ENCODE assay signal across 9 cellular contexts in genomic region chrX:93874554-93874953, GRCh38.
DNase-seq lines count a peak whose midpoint lies in the region; ATAC-seq, FAIRE-seq and TF ChIP-seq lines count a peak whose summit lies in the region.
"Had no signal": no experiment of that assay in that cellular context is flagged by ENCODE, and none has a peak within 500 bp of the region (broad histone marks: within the 10 kb centered on the region; RNA-seq: fewer than 3 reads in every experiment).

No MANE protein-coding gene starts in this region.

- H3K79me2 ChIP-seq in DOHH2 (ENCODE audit: control insufficient read depth, low read length) (no peaks in the 10 kb centered on the region), Karpas-422 (ENCODE audit: low read length) (no peaks in the 10 kb centered on the region), GM12878 (ENCODE audit: control insufficient read depth, insufficient read depth, low read length) (no peaks in the 10 kb centered on the region)

- in situ Hi-C loops in GM12878 (cut with MboI) = loop anchor here (10.0 kb wide), 1 partner anchor 1200 kb away; no protein-coding TSS in a partner anchor
- in situ Hi-C loops in transverse colon (cut with MboI; ENCODE audit: low pct_ligation_motif_present in 1 of 4, low pct_unique_long_range_greater_than_20kb in 1 of 4, low sequenced_read_pairs in 3 of 4) = no loop called here

- H2AFZ ChIP-seq in Karpas-422 (ENCODE audit: low read length) (no peak overlapping the region), GM12878 (ENCODE audit: control insufficient read depth, low read depth, low read length) (no peak overlapping the region)

- H3K27ac ChIP-seq in DOHH2 (ENCODE audit: low read depth, low read length) (no peak overlapping the region), Karpas-422 (ENCODE audit: low read length) (no peak overlapping the region), GM12878 (ENCODE audit: control insufficient read depth, insufficient read depth) (no peak overlapping the region), transverse colon (no peak overlapping the region), heart left ventricle (no peak overlapping the region)

- H3K9me3 ChIP-seq in DOHH2 (ENCODE audit: control insufficient read depth, insufficient read depth, low read length) (no peaks in the 10 kb centered on the region), Karpas-422 (ENCODE audit: low read length) (peaks cover 4% of the 10 kb centered on the region), GM12878 (replicated peaks; ENCODE audit: control insufficient read depth, insufficient read depth, low read length) (no peaks in the 10 kb centered on the region; the same call in 2 of the 3 replicates), transverse colon (no peaks in the 10 kb centered on the region), heart left ventricle (peaks cover 0 to 18% (median 0%) of the 10 kb centered on the region in 12 donors)

- TF ChIP-seq POLR2A in GM12878 (IDR thresholded peaks at IDR 0.05; ENCODE audit: low read depth, low read length) (no peak), transverse colon (IDR thresholded peaks at IDR 0.05) (no peak), heart left ventricle (IDR thresholded peaks at IDR 0.05) (no peak)

- no TSS peak for BruUV-seq in GM12878 (replicated peaks; lab: Mats Ljungman, UMichigan)

- RAD21 ChIA-PET in GM12878 (lab: Charles Lee; ENCODE audit: unreplicated experiment) = no interaction called here

- DNase-seq in Karpas-422 (peak; percentile 73), GM12878 (ENCODE audit: low read depth, low spot score) (no peak), mesothelial cell of epicardium (ENCODE audit: low spot score in 2 of 2, unreplicated experiment in 2 of 2) (no peak), GM19239 (ENCODE audit: insufficient read length, low spot score) (no peak), NCI-H1436 treated with DMSO at 0.1 percent for 48 hours (lab: John Stamatoyannopoulos, UW) (no peak), transverse colon (no peak), heart left ventricle (no peak)
- DNase-seq: cerebellar nuclear complex had no signal

- no peaks in the 10 kb centered on the region for H3F3A ChIP-seq in DOHH2 (ENCODE audit: control insufficient read depth, insufficient read depth)

- intact Hi-C loops in GM12878 (cut with micrococcal nuclease; ENCODE audit: unreplicated experiment) = loop anchor here (2.0 to 10.0 kb wide), 3 partner anchors 182 to 1200 kb away; no protein-coding TSS in a partner anchor
- intact Hi-C loops in transverse colon (cut with DNase I; ENCODE audit: low total_unique reads) = no loop called here
- intact Hi-C loops in heart left ventricle (cut with DNase I) = no loop called here

- no peak for TF ChIP-seq EP300 in GM12878 (IDR thresholded peaks at IDR 0.05; ENCODE audit: borderline replicate concordance in 1 of 2, control insufficient read depth in 1 of 2, low read depth in 2 of 2, low read length in 2 of 2)
- no peak for TF ChIP-seq EP300 in transverse colon (IDR thresholded peaks at IDR 0.05; ENCODE audit: low read depth)

- no peaks in the 10 kb centered on the region for H3K36me3 ChIP-seq in DOHH2 (ENCODE audit: control insufficient read depth, low read length)
- no peaks in the 10 kb centered on the region for H3K36me3 ChIP-seq in Karpas-422 (ENCODE audit: insufficient read depth, low read length)
- no peaks in the 10 kb centered on the region for H3K36me3 ChIP-seq in GM12878 (ENCODE audit: control insufficient read depth in 2 of 2, insufficient read depth in 2 of 2, low read length in 1 of 2)
- no peaks in the 10 kb centered on the region for H3K36me3 ChIP-seq in transverse colon
- H3K36me3 ChIP-seq in heart left ventricle = no peaks in the 10 kb centered on the region

- H3K27me3 Mint-ChIP-seq in mesothelial cell of epicardium (ENCODE audit: low read depth) = peaks cover 18% of the 10 kb centered on the region

- no peak overlapping the region for H3K27ac Mint-ChIP-seq in mesothelial cell of epicardium

- H3K4me1 ChIP-seq in DOHH2 (ENCODE audit: control insufficient read depth, low read length) (no peaks in the 10 kb centered on the region), Karpas-422 (ENCODE audit: low read length) (no peaks in the 10 kb centered on the region), GM12878 (ENCODE audit: control insufficient read depth, insufficient read depth, low read length) (no peaks in the 10 kb centered on the region), transverse colon (no peaks in the 10 kb centered on the region), heart left ventricle (no peaks in the 10 kb centered on the region)

- H3K27me3 ChIP-seq in DOHH2 (ENCODE audit: control insufficient read depth, low read length) = no peaks in the 10 kb centered on the region
- H3K27me3 ChIP-seq in Karpas-422 (ENCODE audit: low read length) = no peaks in the 10 kb centered on the region
- H3K27me3 ChIP-seq in GM12878 (replicated peaks in 1 of 2; ENCODE audit: control insufficient read depth in 2 of 2, insufficient read depth in 2 of 2, low read length in 1 of 2) = no peaks in the 10 kb centered on the region
- H3K27me3 ChIP-seq in transverse colon = no peaks in the 10 kb centered on the region
- H3K27me3 ChIP-seq in heart left ventricle = peaks cover 0 to 9% (median 0%) of the 10 kb centered on the region in 9 donors

- ATAC-seq in GM12878 (peak; percentile 47; the same call in 1 of the 3 replicates), heart left ventricle (no peak)

- no peak overlapping the region for H3K4me2 ChIP-seq in DOHH2 (ENCODE audit: low read length)
- no peak overlapping the region for H3K4me2 ChIP-seq in Karpas-422 (ENCODE audit: low read depth, low read length, poor library complexity, severe bottlenecking)
- no peak overlapping the region for H3K4me2 ChIP-seq in GM12878 (ENCODE audit: control insufficient read depth, insufficient read depth)

- no peaks in the 10 kb centered on the region for H3K4me1 Mint-ChIP-seq in mesothelial cell of epicardium

- peak; percentile 58 for TF ChIP-seq RAD21 in GM12878 (IDR thresholded peaks at IDR 0.05; ENCODE audit: insufficient read depth, low read depth, low read length)

- CTCF ChIA-PET in GM12878 (lab: Yijun Ruan, JAX) = interaction anchor here (0.7 kb wide), 1 partner anchor 25 kb away, joined by 3 read pairs; no protein-coding TSS in a partner anchor

- FAIRE-seq in GM12878 (lab: Jason Lieb, UNC) (no peak), GM19239 (lab: Jason Lieb, UNC) (no peak)

- peak; percentile 53 for TF ChIP-seq CTCF in DOHH2 (IDR thresholded peaks at IDR 0.05; ENCODE audit: low read depth, low read length, poor library complexity, severe bottlenecking)
- peak; percentile 36 to 58 (median 53); a peak in 5 of 6 replicates for TF ChIP-seq CTCF in GM12878 (IDR thresholded peaks at IDR 0.05 in 2 of 3, conservative IDR thresholded peaks at IDR 0.05 in 1 of 3; ENCODE audit: control insufficient read depth in 2 of 3, extremely low read depth in 1 of 3, insufficient read depth in 1 of 3, low read depth in 3 of 3, low read length in 3 of 3)
- peak; percentile 67 for TF ChIP-seq CTCF in mesothelial cell of epicardium (IDR thresholded peaks at IDR 0.05; ENCODE audit: unreplicated experiment)
- TF ChIP-seq CTCF in transverse colon (IDR thresholded peaks at IDR 0.05) = peak in 2 of 5 experiments; percentile 29 to 34
- TF ChIP-seq CTCF in heart left ventricle (IDR thresholded peaks at IDR 0.05) = peak in 6 of 12 donors; percentile 21 to 41 (median 31)

- peaks cover 32% of the 10 kb centered on the region for H3K9me3 Mint-ChIP-seq in mesothelial cell of epicardium

- no peak overlapping the region for H3K4me3 ChIP-seq in DOHH2 (ENCODE audit: low read length)
- no peak overlapping the region for H3K4me3 ChIP-seq in Karpas-422 (ENCODE audit: low read length)
- no peak overlapping the region for H3K4me3 ChIP-seq in GM12878
- no peak overlapping the region for H3K4me3 ChIP-seq in transverse colon
- H3K4me3 ChIP-seq in heart left ventricle = no peak overlapping the region

- SMC1A ChIA-PET in GM12878 (lab: Charles Lee; ENCODE audit: uncharacterized antibody, unreplicated experiment) = no interaction called here

- no peak overlapping the region for H3K4me3 Mint-ChIP-seq in mesothelial cell of epicardium

- H3K9me2 ChIP-seq in DOHH2 (replicated peaks; ENCODE audit: control insufficient read depth, low read length) (no peaks in the 10 kb centered on the region), Karpas-422 (replicated peaks; ENCODE audit: insufficient read depth, low read length) (no peaks in the 10 kb centered on the region)

- H3K9ac ChIP-seq in Karpas-422 (ENCODE audit: low read length) (no peak overlapping the region), GM12878 (ENCODE audit: control insufficient read depth, insufficient read depth, low read length) (no peak overlapping the region)

- POLR2A ChIA-PET in GM12878 (lab: Charles Lee) = no interaction called here

- WGBS in GM12878 (ENCODE audit: insufficient coverage, insufficient replicate concordance, low lambda C conversion rate, missing lambda C conversion rate) = 34% methylated on average over 4 of the region's 4 CpGs
- 34 to 67% methylated on average over 1 to 4 of the region's 4 CpGs for WGBS in transverse colon (ENCODE audit: low coverage in 1 of 2), 2 donors
- WGBS in heart left ventricle, 4 donors = 15 to 22% (median 16%) methylated on average over 4 of the region's 4 CpGs

- H4K20me1 ChIP-seq in DOHH2 (ENCODE audit: control insufficient read depth, insufficient read depth, low read depth, low read length) = no peaks in the 10 kb centered on the region
- H4K20me1 ChIP-seq in Karpas-422 (ENCODE audit: insufficient read depth, low read depth, low read length) = no peaks in the 10 kb centered on the region
- H4K20me1 ChIP-seq in GM12878 (ENCODE audit: control insufficient read depth, insufficient read depth) = no peaks in the 10 kb centered on the region

- H3K36me3 Mint-ChIP-seq in mesothelial cell of epicardium = peaks cover 10% of the 10 kb centered on the region

TF ChIP-seq in GM12878, 131 proteins besides CTCF, POLR2A, EP300 and RAD21 (continues in another document):
- TF ChIP-seq STAT3 (IDR thresholded peaks at IDR 0.05; ENCODE audit: low read depth, low read length) (no peak), YBX1 (IDR thresholded peaks at IDR 0.05) (no peak), GABPA (IDR thresholded peaks at IDR 0.05; ENCODE audit: low read depth) (no peak), NKRF (conservative IDR thresholded peaks at IDR 0.05) (no peak)
